In genomic region chr18:68627812-68628211, GRCh38 we compare ENCODE assay signal across 34 cellular contexts.
"Had no signal": no experiment of that assay in that cellular context is flagged by ENCODE, and none has a peak within 500 bp of the region (broad histone marks: within the 10 kb centered on the region; RNA-seq: fewer than 3 reads in every experiment).

No MANE protein-coding gene starts in this region.

- H3K9ac ChIP-seq: KMS-11 had no signal

- H3K4me2 ChIP-seq: KMS-11 had no signal

- H3K27me3 ChIP-seq: ascending aorta, cardiac muscle cell, Peyer's patch had no signal

- H3K36me3 ChIP-seq: ascending aorta, cardiac muscle cell, Peyer's patch, WERI-Rb-1 had no signal

- DNase-seq: activated CD4-positive, alpha-beta T cell treated with anti-CD3 and anti-CD28 coated beads for 1 hour; activated CD4-positive, alpha-beta T cell treated with anti-CD3 and anti-CD28 coated beads, Interleukin-2, amount 10 ng/mL, durations not matched to agents 24 days and 14 days; activated CD4-positive, alpha-beta T cell treated with anti-CD3 and anti-CD28 coated beads, Interleukin-2, amount 50 U/mL, for 48 hours; activated CD4-positive, CD25-positive, alpha-beta regulatory T cell; activated CD8-positive, alpha-beta T cell treated with anti-CD3 and anti-CD28 coated beads, Interleukin-2, amount 10 ng/mL, durations not matched to agents 7 days and 5 days; activated gamma-delta T cell; activated naive CD4-positive, alpha-beta T cell treated with Interleukin-2 at 50 U/mL for 16 hours; activated naive CD8-positive, alpha-beta T cell treated with anti-CD3 and anti-CD28 coated beads, Interleukin-2, amount 10 ng/mL, durations not matched to agents 7 days and 5 days; activated T-cell treated with anti-CD3 and anti-CD28 coated beads, Interleukin-2, amount 50 U/mL, for 24 hours; amygdala; MM.1S; MV-4-11; NCI-H1092; NCI-H1436 treated with DMSO at 0.1 percent for 48 hours; NCI-H1694 treated with DMSO at 0.1 percent for 48 hours; NCI-H2029; NCI-H510A; NCI-H526; NCI-H748 treated with DMSO at 0.1 percent for 48 hours; NK-92 treated with Interleukin-12 subunit alpha and Interleukin-12 subunit beta, amount 100 ng/mL, for 24 hours; PC-3; Peyer's patch; SIG-M5; SW 1271; T-helper 1 cell; T-helper 2 cell; T-helper 9 cell; WERI-Rb-1 had no signal

- H3K4me1 ChIP-seq: ascending aorta, Peyer's patch had no signal

- H3K27ac ChIP-seq: ascending aorta, cardiac muscle cell, KMS-11, Peyer's patch, RWPE1, WERI-Rb-1 had no signal

- H3K4me3 ChIP-seq: ascending aorta, cardiac muscle cell, Peyer's patch had no signal

- ATAC-seq: activated CD8-positive, alpha-beta T cell treated with anti-CD3 and anti-CD28 coated beads, Interleukin-2, amount 10 ng/mL, durations not matched to agents 7 days and 5 days; PC-3; Right ventricle myocardium inferior; SK-N-SH treated with all-trans-retinoic acid at 6 μM for 48 hours had no signal

- H3K9me3 ChIP-seq: ascending aorta, Peyer's patch had no signal
